2 cellular contexts compared by ENCODE assay signal in genomic region chr4:57077550-57078311, GRCh38.
TF ChIP-seq lines count a peak whose summit lies in the region.

No MANE protein-coding gene starts in this region.

TF ChIP-seq in SK-N-SH treated with all-trans-retinoic acid at 6 μM for 48 hours, 23 proteins besides CTCF, POLR2A, EP300 and RAD21 (continued from another document):
- TF ChIP-seq TSHZ2 (CRISPR knock-in tag; IDR thresholded peaks at IDR 0.05) = no peak
- TF ChIP-seq ZFP3 (CRISPR knock-in tag; IDR thresholded peaks at IDR 0.05) = no peak
- TF ChIP-seq ZNF70 (CRISPR knock-in tag; IDR thresholded peaks at IDR 0.05) = no peak
- TF ChIP-seq CREB5 (CRISPR knock-in tag; IDR thresholded peaks at IDR 0.05; ENCODE audit: low read depth) = no peak
- TF ChIP-seq ESRRG (CRISPR knock-in tag; IDR thresholded peaks at IDR 0.05) = no peak
- TF ChIP-seq TOX (CRISPR knock-in tag; IDR thresholded peaks at IDR 0.05; ENCODE audit: borderline replicate concordance) = no peak
- no peak for TF ChIP-seq POU6F1 (CRISPR knock-in tag; IDR thresholded peaks at IDR 0.05; ENCODE audit: borderline replicate concordance, low read depth)
- TF ChIP-seq RARB (CRISPR knock-in tag; IDR thresholded peaks at IDR 0.05) = no peak
- no peak for TF ChIP-seq TCF4 (CRISPR knock-in tag; IDR thresholded peaks at IDR 0.05; ENCODE audit: borderline replicate concordance)
- no peak for TF ChIP-seq PPARA (CRISPR knock-in tag; IDR thresholded peaks at IDR 0.05; ENCODE audit: borderline replicate concordance)
- no peak for TF ChIP-seq ARNTL (CRISPR knock-in tag; IDR thresholded peaks at IDR 0.05; ENCODE audit: borderline replicate concordance, low read depth)
- TF ChIP-seq ZNF565 (CRISPR knock-in tag; conservative IDR thresholded peaks at IDR 0.05; ENCODE audit: low read depth) = no peak
- TF ChIP-seq ISL1 (CRISPR knock-in tag; IDR thresholded peaks at IDR 0.05) = no peak; the same call in 1 of the 2 replicates
- TF ChIP-seq CSRNP3 (CRISPR knock-in tag; IDR thresholded peaks at IDR 0.05) = no peak

TF ChIP-seq in SK-N-SH, 30 proteins besides CTCF, POLR2A, EP300 and RAD21 (continued from another document):
- TF ChIP-seq REST (IDR thresholded peaks at IDR 0.05; ENCODE audit: low read depth, low read length) (no peak), TCF12 (IDR thresholded peaks at IDR 0.05) (no peak), RXRA (IDR thresholded peaks at IDR 0.05; ENCODE audit: borderline replicate concordance, low read depth) (no peak)
